ENCODE assay signal across 2 cellular contexts in genomic region chr3:42780398-42780797, GRCh38.
TF ChIP-seq lines count a peak whose summit lies in the region.

No MANE protein-coding gene starts in this region.

TF ChIP-seq in IMR-90, 13 proteins besides CTCF, POLR2A, EP300 and RAD21:
- no peak for TF ChIP-seq FOS (IDR thresholded peaks at IDR 0.05; ENCODE audit: low read depth, low read length)
- TF ChIP-seq MXI1 (IDR thresholded peaks at IDR 0.05; ENCODE audit: borderline replicate concordance, low read depth, low read length), result no peak
- TF ChIP-seq ELK1 (IDR thresholded peaks at IDR 0.05; ENCODE audit: borderline replicate concordance, low read depth, low read length), result no peak
- TF ChIP-seq SMC3 (IDR thresholded peaks at IDR 0.05; ENCODE audit: low read depth, low read length), result no peak
- no peak for TF ChIP-seq CHD1 (IDR thresholded peaks at IDR 0.05; ENCODE audit: low read depth, low read length)
- no peak for TF ChIP-seq RCOR1 (IDR thresholded peaks at IDR 0.05; ENCODE audit: insufficient replicate concordance, low read length)
- no peak for TF ChIP-seq MAFK (IDR thresholded peaks at IDR 0.05; ENCODE audit: low read depth, low read length)
- no peak for TF ChIP-seq USF2 (IDR thresholded peaks at IDR 0.05; ENCODE audit: low read depth, low read length)
- TF ChIP-seq CEBPB (IDR thresholded peaks at IDR 0.05; ENCODE audit: low read depth, low read length), result no peak
- no peak for TF ChIP-seq RFX5 (IDR thresholded peaks at IDR 0.05; ENCODE audit: low read depth, low read length)
- no peak for TF ChIP-seq NFE2L2 (IDR thresholded peaks at IDR 0.05; ENCODE audit: low read depth, low read length)
- TF ChIP-seq MAZ (IDR thresholded peaks at IDR 0.05; ENCODE audit: borderline replicate concordance, low read depth, low read length), result no peak

TF ChIP-seq in SK-N-SH, 30 proteins besides CTCF, POLR2A, EP300 and RAD21:
- TF ChIP-seq REST (IDR thresholded peaks at IDR 0.05; ENCODE audit: low read depth, low read length) (no peak), YY1 (IDR thresholded peaks at IDR 0.05; ENCODE audit: low read depth) (no peak), NRF1 (IDR thresholded peaks at IDR 0.05; ENCODE audit: low read depth, low read length) (no peak), GABPA (IDR thresholded peaks at IDR 0.05; ENCODE audit: low read depth) (no peak), TCF12 (IDR thresholded peaks at IDR 0.05) (no peak)
TF ChIP-seq in SK-N-SH: peak in this region for 0.
